Comparison of ENCODE assay signal across 17 cellular contexts in genomic region chr7:27176962-27177794, GRCh38. TPM values are rescaled to one million over a fixed set of nuclear protein-coding genes. Genes with fewer than 3 reads are reported as not detected.
A peak's percentile ranks its signal among the peaks of the same experiment; 100 is the strongest.
DNase-seq lines count a peak whose midpoint lies in the region; ATAC-seq and TF ChIP-seq lines count a peak whose summit lies in the region.
"Had no signal": no experiment of that assay in that cellular context is flagged by ENCODE, and none has a peak within 500 bp of the region (broad histone marks: within the 10 kb centered on the region; RNA-seq: fewer than 3 reads in every experiment).

No MANE protein-coding gene starts in this region.

- no peak overlapping the region for H3K4me3 Mint-ChIP-seq in activated CD8-positive, alpha-beta T cell treated with anti-CD3 and anti-CD28 coated beads, Interleukin-2, amount 10 ng/mL, durations not matched to agents 7 days and 5 days
- H3K4me3 Mint-ChIP-seq: activated CD4-positive, alpha-beta T cell treated with anti-CD3 and anti-CD28 coated beads, Interleukin-2, amount 10 ng/mL, durations not matched to agents 24 days and 14 days; activated naive CD4-positive, alpha-beta T cell treated with anti-CD3 and anti-CD28 coated beads, Interleukin-2, amount 50 U/mL, for 24 hours; central memory CD8-positive, alpha-beta T cell; T-cell had no signal

- DNase-seq in AG04449 (ENCODE audit: low read depth, low spot score): no peak
- peak; percentile 49 for DNase-seq in H7
- DNase-seq in fibroblast of villous mesenchyme (ENCODE audit: low read depth): peak; percentile 71
- peak; percentile 58 for DNase-seq in posterior vena cava (ENCODE audit: low spot score)
- DNase-seq in NCI-H1105 (lab: John Stamatoyannopoulos, UW): no peak
- no peak for DNase-seq in NCI-H128 (lab: John Stamatoyannopoulos, UW; ENCODE audit: unreplicated experiment)
- DNase-seq in activated CD8-positive, alpha-beta T cell treated with anti-CD3 and anti-CD28 coated beads, Interleukin-2, amount 10 ng/mL, durations not matched to agents 7 days and 5 days: no peak
- DNase-seq: activated CD4-positive, alpha-beta T cell treated with anti-CD3 and anti-CD28 coated beads, Interleukin-2, amount 10 ng/mL, durations not matched to agents 24 days and 14 days; BE2C; naive thymus-derived CD4-positive, alpha-beta T cell; NCI-H1930 had no signal

- ATAC-seq in HG02852 (IDR thresholded peaks at IDR 0.05; ENCODE audit: unreplicated experiment): no peak
- ATAC-seq in activated CD8-positive, alpha-beta T cell treated with anti-CD3 and anti-CD28 coated beads, Interleukin-2, amount 10 ng/mL, durations not matched to agents 7 days and 5 days: no peak
- ATAC-seq: K562; naive thymus-derived CD4-positive, alpha-beta T cell; T-cell had no signal

- H3K36me3 ChIP-seq in H7 (replicated peaks; ENCODE audit: control insufficient read depth, insufficient read depth, low read length): no peaks in the 10 kb centered on the region
- H3K36me3 ChIP-seq: BE2C, esophagus muscularis mucosa had no signal

- peaks cover 100% of the 10 kb centered on the region for H3K27me3 ChIP-seq in H7 (ENCODE audit: control insufficient read depth, insufficient read depth, low read length)

- H3K27me3 Mint-ChIP-seq in activated CD8-positive, alpha-beta T cell treated with anti-CD3 and anti-CD28 coated beads, Interleukin-2, amount 10 ng/mL, durations not matched to agents 7 days and 5 days (ENCODE audit: low read depth): peaks cover 54% of the 10 kb centered on the region

- H3K4me3 ChIP-seq in AG04449 (ENCODE audit: low read depth, low read length) (peak overlapping the region; percentile 75), H7 (ENCODE audit: insufficient read depth, low read depth, low read length) (no peak overlapping the region), fibroblast of villous mesenchyme (ENCODE audit: low read depth, low read length) (peak overlapping the region; percentile 67)
- H3K4me3 ChIP-seq: esophagus muscularis mucosa, K562 had no signal

- intact Hi-C loops in posterior vena cava (cut with DNase I): no loop called here

- TF ChIP-seq CTCF in AG04449 (IDR thresholded peaks at IDR 0.05; ENCODE audit: insufficient read depth, low read length, missing control alignments): no peak
- no peak for TF ChIP-seq CTCF in fibroblast of villous mesenchyme (IDR thresholded peaks at IDR 0.05; ENCODE audit: insufficient read depth, low read depth, low read length)

- no peak overlapping the region for H3K27ac Mint-ChIP-seq in activated CD8-positive, alpha-beta T cell treated with anti-CD3 and anti-CD28 coated beads, Interleukin-2, amount 10 ng/mL, durations not matched to agents 7 days and 5 days
- H3K27ac Mint-ChIP-seq: activated CD4-positive, alpha-beta T cell treated with anti-CD3 and anti-CD28 coated beads, Interleukin-2, amount 10 ng/mL, durations not matched to agents 24 days and 14 days; activated naive CD4-positive, alpha-beta T cell treated with anti-CD3 and anti-CD28 coated beads, Interleukin-2, amount 50 U/mL, for 24 hours; naive thymus-derived CD4-positive, alpha-beta T cell; T-cell had no signal

- POLR2A ChIA-PET in AG04449 (lab: Yijun Ruan, JAX): interaction anchor here (2.2 to 4.8 kb wide), 2 partner anchors 8 to 11 kb away, joined by 13 to 53 read pairs; partner anchors contain the start of gene HOXA9
- POLR2A ChIA-PET in activated CD8-positive, alpha-beta T cell treated with anti-CD3 and anti-CD28 coated beads, Interleukin-2, amount 10 ng/mL, durations not matched to agents 7 days and 5 days (lab: Charles Lee): no interaction called here

- peaks cover 9% of the 10 kb centered on the region for H3K4me1 Mint-ChIP-seq in activated CD8-positive, alpha-beta T cell treated with anti-CD3 and anti-CD28 coated beads, Interleukin-2, amount 10 ng/mL, durations not matched to agents 7 days and 5 days (ENCODE audit: low read depth)

- H3K9me3 Mint-ChIP-seq in activated CD8-positive, alpha-beta T cell treated with anti-CD3 and anti-CD28 coated beads, Interleukin-2, amount 10 ng/mL, durations not matched to agents 7 days and 5 days (ENCODE audit: insufficient read depth): no peaks in the 10 kb centered on the region
- H3K9me3 Mint-ChIP-seq: activated naive CD4-positive, alpha-beta T cell treated with anti-CD3 and anti-CD28 coated beads, Interleukin-2, amount 50 U/mL, for 24 hours; central memory CD8-positive, alpha-beta T cell; T-cell had no signal

- CTCF ChIA-PET in AG04449 (lab: Yijun Ruan, JAX): interaction anchor here (0.9 to 9.5 kb wide), 6 partner anchors 8 to 1284 kb away, joined by 4 to 117 read pairs (median 8); partner anchors contain the start of gene HOXA9
- CTCF ChIA-PET in activated CD8-positive, alpha-beta T cell treated with anti-CD3 and anti-CD28 coated beads, Interleukin-2, amount 10 ng/mL, durations not matched to agents 7 days and 5 days (lab: Charles Lee): interaction anchor here (0.6 to 2.4 kb wide), 5 partner anchors 13 to 452 kb away, joined by 3 to 13 read pairs (median 3); no protein-coding TSS in a partner anchor

- peaks cover 3% of the 10 kb centered on the region for H3K36me3 Mint-ChIP-seq in activated CD8-positive, alpha-beta T cell treated with anti-CD3 and anti-CD28 coated beads, Interleukin-2, amount 10 ng/mL, durations not matched to agents 7 days and 5 days (ENCODE audit: low read depth)
- H3K36me3 Mint-ChIP-seq: naive thymus-derived CD4-positive, alpha-beta T cell; T-cell had no signal

RNA-seq across cellular contexts. Expression of gene HOXA10, which starts 3.1 kb away (rescaled TPM):
- total RNA-seq in H7 (2014; rRNA removed; shearing (Covaris generic)): not detected in 2 replicates
- total RNA-seq in fibroblast of villous mesenchyme (39.0 and 47.1 TPM in 2 replicates), posterior vena cava (1 to 10 TPM; 8.9 to 9.2 TPM)
- not detected for total RNA-seq in activated CD8-positive, alpha-beta T cell treated with anti-CD3 and anti-CD28 coated beads, Interleukin-2, amount 10 ng/mL, durations not matched to agents 7 days and 5 days
- total RNA-seq: activated CD4-positive, alpha-beta T cell treated with anti-CD3 and anti-CD28 coated beads, Interleukin-2, amount 10 ng/mL, durations not matched to agents 24 days and 14 days; esophagus muscularis mucosa; K562 had no signal

RNA-seq across cellular contexts. Expression of gene HOXA11, which starts 7.9 kb away (rescaled TPM):
- total RNA-seq in H7 (2014; rRNA removed; shearing (Covaris generic)): not detected in 2 replicates
- total RNA-seq in fibroblast of villous mesenchyme (41.9 and 47.1 TPM in 2 replicates), posterior vena cava (1 to 10 TPM in 1 of 2 donors, under 1 TPM in 1; 0.51 to 1.1 TPM)
- total RNA-seq in activated CD8-positive, alpha-beta T cell treated with anti-CD3 and anti-CD28 coated beads, Interleukin-2, amount 10 ng/mL, durations not matched to agents 7 days and 5 days: not detected
- total RNA-seq: activated CD4-positive, alpha-beta T cell treated with anti-CD3 and anti-CD28 coated beads, Interleukin-2, amount 10 ng/mL, durations not matched to agents 24 days and 14 days; esophagus muscularis mucosa; K562; naive thymus-derived CD4-positive, alpha-beta T cell; T-cell had no signal

RNA-seq across cellular contexts. Expression of gene HOXA9, which starts 11.8 kb away (rescaled TPM):
- total RNA-seq in H7 (2014; rRNA removed; shearing (Covaris generic)): not detected in 2 replicates
- total RNA-seq in fibroblast of villous mesenchyme (17.1 and 20.3 TPM in 2 replicates), posterior vena cava (1 to 10 TPM; 7.4 TPM)
- total RNA-seq in activated CD8-positive, alpha-beta T cell treated with anti-CD3 and anti-CD28 coated beads, Interleukin-2, amount 10 ng/mL, durations not matched to agents 7 days and 5 days: not detected
- total RNA-seq: activated CD4-positive, alpha-beta T cell treated with anti-CD3 and anti-CD28 coated beads, Interleukin-2, amount 10 ng/mL, durations not matched to agents 24 days and 14 days; K562 had no signal

RNA-seq across cellular contexts. Expression of gene HOXA7, which starts 20.7 kb away (rescaled TPM):
- total RNA-seq in H7 (2014; rRNA removed; shearing (Covaris generic)): not detected in 2 replicates
- total RNA-seq in fibroblast of villous mesenchyme: 2.2 and 2.3 TPM in 2 replicates
- 1 to 10 TPM; 6.2 to 6.7 TPM for total RNA-seq in posterior vena cava
- total RNA-seq in activated CD8-positive, alpha-beta T cell treated with anti-CD3 and anti-CD28 coated beads, Interleukin-2, amount 10 ng/mL, durations not matched to agents 7 days and 5 days: not detected
- total RNA-seq: activated CD4-positive, alpha-beta T cell treated with anti-CD3 and anti-CD28 coated beads, Interleukin-2, amount 10 ng/mL, durations not matched to agents 24 days and 14 days; K562; naive thymus-derived CD4-positive, alpha-beta T cell had no signal

RNA-seq across cellular contexts. Expression of gene HOXA13, which starts 22.7 kb away (rescaled TPM):
- not detected in 2 replicates for total RNA-seq in H7 (2014; rRNA removed; shearing (Covaris generic))
- total RNA-seq in fibroblast of villous mesenchyme (1.3 and 2.6 TPM in 2 replicates), posterior vena cava (under 1 TPM in 1 of 2 donors, not detected in 1; 0.14 TPM)
- not detected for total RNA-seq in activated CD8-positive, alpha-beta T cell treated with anti-CD3 and anti-CD28 coated beads, Interleukin-2, amount 10 ng/mL, durations not matched to agents 7 days and 5 days
- total RNA-seq: activated CD4-positive, alpha-beta T cell treated with anti-CD3 and anti-CD28 coated beads, Interleukin-2, amount 10 ng/mL, durations not matched to agents 24 days and 14 days; esophagus muscularis mucosa; K562; naive thymus-derived CD4-positive, alpha-beta T cell; T-cell had no signal

Comparison
In these comparisons a context has a peak if more than half of its experiments do, and no peak if none do; other contexts are left out.
1. DNase-seq: peak in H7 (single experiment), fibroblast of villous mesenchyme (single experiment) and posterior vena cava (single experiment); none in AG04449 (single experiment), NCI-H1105 (single experiment), NCI-H128 (single experiment) and activated CD8-positive, alpha-beta T cell treated with anti-CD3 and anti-CD28 coated beads, Interleukin-2, amount 10 ng/mL, durations not matched to agents 7 days and 5 days (single experiment).
2. RNA of gene HOXA11, which starts 7.9 kb away (total RNA-seq): 41.9 to 47.1 TPM in fibroblast of villous mesenchyme; 0.51 to 1.1 TPM in posterior vena cava, not detected in H7 and not detected in activated CD8-positive, alpha-beta T cell treated with anti-CD3 and anti-CD28 coated beads, Interleukin-2, amount 10 ng/mL, durations not matched to agents 7 days and 5 days; every median in the first group is over 10 times any median in the second.